29 cellular contexts compared by ENCODE assay signal in the genomic region with DNA sequence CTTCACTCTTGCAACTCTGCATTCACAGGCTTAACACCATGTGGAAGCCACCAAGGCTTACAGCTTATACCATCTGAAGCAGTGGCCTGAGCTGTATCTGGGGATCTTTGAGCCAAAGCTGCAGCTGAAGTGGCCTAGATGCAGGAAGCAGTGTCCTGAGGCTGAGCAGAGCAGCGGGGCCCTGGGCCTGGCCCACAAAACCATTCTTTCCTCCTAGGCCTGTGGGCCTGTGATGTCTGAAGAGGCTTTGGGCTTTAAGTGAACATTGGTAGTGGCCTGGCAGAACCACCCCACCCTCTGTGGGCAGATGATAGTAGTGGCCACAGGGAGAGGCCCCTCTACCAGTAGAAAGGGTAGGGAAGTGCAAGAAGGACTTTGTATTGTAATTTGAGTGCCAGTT.
"Had no signal": no experiment of that assay in that cellular context is flagged by ENCODE, and none has a peak within 500 bp of the region (broad histone marks: within the 10 kb centered on the region; RNA-seq: fewer than 3 reads in every experiment).

No MANE protein-coding gene starts in this region.

- H3K4me3 Mint-ChIP-seq: dendritic cell treated with granulocyte-macrophage colony-stimulating factor and Interleukin-4, amounts not matched to agents 40 ng/mL and 50 ng/mL, for 4 days; effector memory CD8-positive, alpha-beta T cell; endodermal cell had no signal

- ATAC-seq: effector memory CD8-positive, alpha-beta T cell; esophagus mucosa; foreskin keratinocyte; gastrocnemius medialis; gastroesophageal sphincter; heart left ventricle; heart right ventricle had no signal

- H3K4me3 ChIP-seq: colonic mucosa, coronary artery, dorsolateral prefrontal cortex, esophagus muscularis mucosa, esophagus squamous epithelium, gastrocnemius medialis, gastroesophageal sphincter, heart left ventricle, heart right ventricle, hepatocyte had no signal

- H3K27me3 ChIP-seq: colonic mucosa, dorsolateral prefrontal cortex, gastrocnemius medialis, hepatocyte had no signal

- FAIRE-seq: endometrium, endothelial cell of umbilical vein, frontal cortex had no signal

- H3K9me3 ChIP-seq: colonic mucosa, esophagus squamous epithelium, gastrocnemius medialis had no signal

- H3K4me1 ChIP-seq: colonic mucosa, esophagus muscularis mucosa, esophagus squamous epithelium, foreskin keratinocyte, gastrocnemius medialis, gastroesophageal sphincter, heart left ventricle, heart right ventricle had no signal

- H3K36me3 ChIP-seq: colonic mucosa, esophagus muscularis mucosa, esophagus squamous epithelium, gastrocnemius medialis, gastroesophageal sphincter, heart left ventricle, heart right ventricle had no signal

- H2AFZ ChIP-seq: hepatocyte had no signal

- H3K4me1 Mint-ChIP-seq: endodermal cell had no signal

- H3K79me2 ChIP-seq: hepatocyte had no signal

- H3K27ac Mint-ChIP-seq: dendritic cell treated with granulocyte-macrophage colony-stimulating factor and Interleukin-4, amounts not matched to agents 40 ng/mL and 50 ng/mL, for 4 days; effector memory CD8-positive, alpha-beta T cell; endodermal cell had no signal

- H3K9me3 Mint-ChIP-seq: dendritic cell treated with granulocyte-macrophage colony-stimulating factor and Interleukin-4, amounts not matched to agents 40 ng/mL and 50 ng/mL, for 4 days; effector memory CD8-positive, alpha-beta T cell had no signal

- DNase-seq: colonic mucosa; cortex of kidney; dermis blood vessel endothelial cell; dorsolateral prefrontal cortex; effector CD4-positive, alpha-beta T cell; effector CD8-positive, alpha-beta T cell; effector memory CD4-positive, alpha-beta T cell; effector memory CD8-positive, alpha-beta T cell; endodermal cell; erythroblast; esophagus squamous epithelium; foreskin fibroblast; foreskin keratinocyte; foreskin melanocyte; gastrocnemius medialis; glutamatergic neuron; head of caudate nucleus; heart left ventricle; heart right ventricle had no signal

- H3K4me2 ChIP-seq: hepatocyte had no signal

- H3K27ac ChIP-seq: colonic mucosa, coronary artery, dorsolateral prefrontal cortex, epithelial cell of prostate, esophagus muscularis mucosa, esophagus squamous epithelium, foreskin keratinocyte, gastrocnemius medialis, gastroesophageal sphincter, heart left ventricle, heart right ventricle, hepatocyte had no signal
